9 cellular contexts compared by ENCODE assay signal in genomic region chr6:152099816-152100618, GRCh38.
A peak's percentile ranks its signal among the peaks of the same experiment; 100 is the strongest.
DNase-seq lines count a peak whose midpoint lies in the region; ATAC-seq and TF ChIP-seq lines count a peak whose summit lies in the region.
"Had no signal": no experiment of that assay in that cellular context is flagged by ENCODE, and none has a peak within 500 bp of the region (broad histone marks: within the 10 kb centered on the region; RNA-seq: fewer than 3 reads in every experiment).

No MANE protein-coding gene starts in this region.

- H3K9me3 ChIP-seq in T-helper 17 cell (ENCODE audit: control insufficient read depth, low read length, poor library complexity, severe bottlenecking) (no peaks in the 10 kb centered on the region), heart right ventricle (no peaks in the 10 kb centered on the region), stomach (no peaks in the 10 kb centered on the region), sigmoid colon (no peaks in the 10 kb centered on the region), BE2C (no peaks in the 10 kb centered on the region)
- H3K9me3 ChIP-seq: HAP-1 had no signal

- no peaks in the 10 kb centered on the region for H3K36me3 ChIP-seq in heart right ventricle
- H3K36me3 ChIP-seq in stomach: no peaks in the 10 kb centered on the region
- no peaks in the 10 kb centered on the region for H3K36me3 ChIP-seq in sigmoid colon
- no peaks in the 10 kb centered on the region for H3K36me3 ChIP-seq in BE2C
- H3K36me3 ChIP-seq: HAP-1 had no signal

- intact Hi-C loops in heart right ventricle (cut with DNase I) (no loop called here), stomach (cut with DNase I; ENCODE audit: low total_unique reads) (no loop called here), sigmoid colon (cut with DNase I) (no loop called here)

- DNase-seq in HT1080 (ENCODE audit: low read depth) (peak; percentile 74), T-helper 17 cell (no peak), heart right ventricle (peak; percentile 40 to 41), stomach (no peak), sigmoid colon (no peak), BE2C (no peak)

- no peak overlapping the region for H3K27ac Mint-ChIP-seq in T-helper 17 cell

- ATAC-seq in T-helper 17 cell (peak; percentile 28), heart right ventricle (peak; percentile 71 to 87 (median 80)), HG03196 (IDR thresholded peaks at IDR 0.05; ENCODE audit: unreplicated experiment) (no peak)

- peaks cover 6% of the 10 kb centered on the region for H3K27me3 Mint-ChIP-seq in T-helper 17 cell
- H3K27me3 Mint-ChIP-seq: IgD-negative memory B cell had no signal

- TF ChIP-seq EP300 in stomach (IDR thresholded peaks at IDR 0.05): no peak
- TF ChIP-seq EP300 in sigmoid colon (IDR thresholded peaks at IDR 0.05): no peak

- WGBS in heart right ventricle, 2 donors: 36 to 43% methylated on average over 10 of the region's 10 CpGs
- 52 to 68% (median 53%) methylated on average over 8 to 10 of the region's 10 CpGs for WGBS in stomach, 5 donors
- 59 to 66% methylated on average over 10 of the region's 10 CpGs for WGBS in sigmoid colon, 2 donors

- H3K4me3 Mint-ChIP-seq in T-helper 17 cell: no peak overlapping the region
- H3K4me3 Mint-ChIP-seq: IgD-negative memory B cell had no signal

- H3K4me1 ChIP-seq in heart right ventricle: peaks cover 0 to 35% (median 14%) of the 10 kb centered on the region in 9 donors
- H3K4me1 ChIP-seq in stomach: peaks cover 0 to 11% (median 4%) of the 10 kb centered on the region in 4 donors
- peaks cover 0 to 10% (median under 1%) of the 10 kb centered on the region in 4 donors for H3K4me1 ChIP-seq in sigmoid colon
- H3K4me1 ChIP-seq in BE2C: no peaks in the 10 kb centered on the region
- H3K4me1 ChIP-seq: HAP-1 had no signal

- H3K4me3 ChIP-seq in heart right ventricle (no peak overlapping the region), stomach (no peak overlapping the region), sigmoid colon (no peak overlapping the region), BE2C (ENCODE audit: low read depth, low read length) (no peak overlapping the region)
- H3K4me3 ChIP-seq: HAP-1 had no signal

- TF ChIP-seq POLR2A in stomach (IDR thresholded peaks at IDR 0.05) (no peak), sigmoid colon (IDR thresholded peaks at IDR 0.05) (no peak)

- H3K27me3 ChIP-seq in heart right ventricle: no peaks in the 10 kb centered on the region
- H3K27me3 ChIP-seq in stomach: no peaks in the 10 kb centered on the region
- H3K27me3 ChIP-seq in sigmoid colon: no peaks in the 10 kb centered on the region
- H3K27me3 ChIP-seq in BE2C: no peaks in the 10 kb centered on the region

- peak overlapping the region in 8 of 10 donors; percentile 5 to 73 (median 40) for H3K27ac ChIP-seq in heart right ventricle
- H3K27ac ChIP-seq in stomach: peak overlapping the region in 3 of 5 donors; percentile 16 to 51 (median 42)
- H3K27ac ChIP-seq in sigmoid colon: peak overlapping the region in 1 of 4 donors; percentile 40

- TF ChIP-seq CTCF in heart right ventricle (IDR thresholded peaks at IDR 0.05): no peak
- no peak for TF ChIP-seq CTCF in stomach (IDR thresholded peaks at IDR 0.05)
- TF ChIP-seq CTCF in sigmoid colon (IDR thresholded peaks at IDR 0.05): no peak
- no peak for TF ChIP-seq CTCF in BE2C (IDR thresholded peaks at IDR 0.05; ENCODE audit: low read depth, low read length)

- no peaks in the 10 kb centered on the region for H3K4me1 Mint-ChIP-seq in T-helper 17 cell

- H3K36me3 Mint-ChIP-seq in T-helper 17 cell (ENCODE audit: low read depth): no peaks in the 10 kb centered on the region

Comparison
In these comparisons a context has a peak if more than half of its experiments do, and no peak if none do; other contexts are left out.
1. DNase-seq: peak in HT1080 (single experiment) and heart right ventricle (2 of 2); none in T-helper 17 cell (0 of 3), stomach (single experiment), sigmoid colon (single experiment) and BE2C (single experiment).